ENCODE assay signal across 12 cellular contexts in the genomic region with DNA sequence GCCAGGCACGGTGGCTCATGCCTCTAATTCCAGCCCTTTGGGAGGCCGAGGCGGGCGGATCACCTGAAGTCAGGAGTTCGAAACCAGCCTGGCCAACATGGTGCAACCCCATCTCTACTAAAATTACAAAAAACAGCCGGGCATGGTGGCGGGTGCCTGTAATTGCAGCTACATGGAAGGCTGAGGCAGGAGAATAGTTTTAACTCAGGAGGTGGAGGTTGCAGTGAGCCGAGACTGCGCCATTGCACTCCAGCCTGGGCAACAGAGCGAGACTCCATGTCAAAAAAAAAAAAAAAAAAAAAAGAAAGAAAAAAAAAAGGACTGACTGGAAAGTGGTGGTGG. TPM values are rescaled to one million over a fixed set of nuclear protein-coding genes. Genes with fewer than 3 reads are reported as not detected.
DNase-seq lines count a peak whose midpoint lies in the region; ATAC-seq, FAIRE-seq and TF ChIP-seq lines count a peak whose summit lies in the region.
"Not testable (repeated sequence)": the region's sequence is repeated elsewhere in the genome, so short reads cannot be mapped to it uniquely, and the experiment has no call there.
"Had no signal": no experiment of that assay in that cellular context is flagged by ENCODE, and none has a peak within 500 bp of the region (broad histone marks: within the 10 kb centered on the region; RNA-seq: fewer than 3 reads in every experiment).

No MANE protein-coding gene starts in this region.

- H2AFZ ChIP-seq in HCT116 (ENCODE audit: low read depth, low read length, poor library complexity, severe bottlenecking); K562 (ENCODE audit: low read depth, low read length); trophoblast cell (ENCODE audit: insufficient read depth, low read length, poor library complexity): not testable (repeated sequence)

- not testable (repeated sequence) for H3K36me3 ChIP-seq in HCT116 (ENCODE audit: control insufficient read depth in 1 of 2, insufficient read depth in 2 of 2, low read length in 2 of 2); K562 (ENCODE audit: control insufficient read depth, insufficient read depth, low read length); endodermal cell (ENCODE audit: control insufficient read depth, insufficient read depth, low read length); cardiac muscle cell; trophoblast cell (ENCODE audit: control insufficient read depth in 1 of 2, insufficient read depth in 2 of 2, low read length in 2 of 2)

- H3K4me2 ChIP-seq in HCT116 (ENCODE audit: low read length); trophoblast cell (ENCODE audit: low read length): not testable (repeated sequence)
- peak overlapping the region; percentile 32; the same call in 1 of the 2 replicates for H3K4me2 ChIP-seq in K562 (ENCODE audit: insufficient read depth, low read length)

- not testable (repeated sequence) for H3K9ac ChIP-seq in HCT116 (ENCODE audit: low read length); K562 (ENCODE audit: insufficient read depth in 1 of 2, low read depth in 2 of 2, low read length in 2 of 2); endodermal cell (ENCODE audit: extremely low read depth, low read length, poor library complexity, severe bottlenecking); trophoblast cell (ENCODE audit: low read length)

- H3K27me3 Mint-ChIP-seq in endodermal cell (ENCODE audit: insufficient read depth): not testable (repeated sequence)

- H3K27ac ChIP-seq in 22Rv1; HCT116 (ENCODE audit: low read depth, low read length); K562 (ENCODE audit: extremely low read depth, low read depth, low read length); endodermal cell (ENCODE audit: low read depth, low read length); cardiac muscle cell; trophoblast cell (ENCODE audit: low read depth, low read length): not testable (repeated sequence)
- H3K27ac ChIP-seq in RWPE1: peak overlapping the region; percentile 36; the same call in 1 of the 2 replicates

- H3K4me1 Mint-ChIP-seq in endodermal cell: not testable (repeated sequence)

- BruUV-seq in HCT116 (replicated peaks; lab: Mats Ljungman, UMichigan); K562 (replicated peaks; lab: Mats Ljungman, UMichigan): not testable (repeated sequence)

- TF ChIP-seq CTCF in 22Rv1 (IDR thresholded peaks at IDR 0.05) (0 out of 2 replicates have a peak, but pooled peaks have one; percentile 1), endodermal cell (conservative IDR thresholded peaks at IDR 0.05) (peak; percentile 49), cardiac muscle cell (IDR thresholded peaks at IDR 0.05; ENCODE audit: low read depth, low read length) (peak; percentile 4)
- TF ChIP-seq CTCF in HCT116 (IDR thresholded peaks at IDR 0.05 in 2 of 3, conservative IDR thresholded peaks at IDR 0.05 in 1 of 3; ENCODE audit: borderline replicate concordance in 1 of 3, insufficient read depth in 1 of 3, low read depth in 2 of 3, low read length in 2 of 3); RWPE1 (conservative IDR thresholded peaks at IDR 0.05; ENCODE audit: low read depth); K562 (IDR thresholded peaks at IDR 0.05 in 2 of 3, conservative IDR thresholded peaks at IDR 0.05 in 1 of 3; ENCODE audit: insufficient read depth in 2 of 3, low read depth in 1 of 3, low read length in 3 of 3): not testable (repeated sequence)

- not testable (repeated sequence) for H3K18ac ChIP-seq in trophoblast cell (ENCODE audit: low read length)

- peaks cover 13% of the 10 kb centered on the region for H3K79me1 ChIP-seq in trophoblast cell (ENCODE audit: low read length)

- not testable (repeated sequence) for DNase-seq in HCT116 (ENCODE audit: low read depth, low spot score); RWPE1 (ENCODE audit: low spot score); K562 (ENCODE audit: extremely low read depth in 1 of 4, low spot score in 3 of 4); endodermal cell; cardiac muscle cell (ENCODE audit: low read depth in 1 of 2, low spot score in 1 of 2); trophoblast cell

- not testable (repeated sequence) for H3K79me2 ChIP-seq in HCT116 (ENCODE audit: insufficient read depth, low read length); K562 (ENCODE audit: control insufficient read depth, insufficient read depth, low read length); trophoblast cell (ENCODE audit: control insufficient read depth, insufficient read depth, low read length, poor library complexity)

- RAD21 ChIA-PET in HCT116 (lab: Charles Lee; ENCODE audit: low non-redundant PET in 1 of 2, low total read pairs in 2 of 2, uncharacterized antibody in 2 of 2, unreplicated experiment in 2 of 2): not testable (repeated sequence)

- H4K20me1 ChIP-seq in HCT116 (ENCODE audit: insufficient read depth); K562 (replicated peaks; ENCODE audit: control insufficient read depth, insufficient read depth, low read length): not testable (repeated sequence)

- not testable (repeated sequence) for H2BK5ac ChIP-seq in trophoblast cell (ENCODE audit: low read depth, low read length, poor library complexity)

- not testable (repeated sequence) for H3K27me3 ChIP-seq in HCT116 (ENCODE audit: insufficient read depth, low read length); endodermal cell (ENCODE audit: control insufficient read depth, insufficient read depth, low read length, poor library complexity, severe bottlenecking); cardiac muscle cell; trophoblast cell (ENCODE audit: insufficient read depth, low read length)
- peaks cover 51 to 66% of the 10 kb centered on the region in 2 experiments for H3K27me3 ChIP-seq in K562 (ENCODE audit: control insufficient read depth in 2 of 2, insufficient read depth in 2 of 2, low read length in 2 of 2)

- H3K14ac ChIP-seq in trophoblast cell (ENCODE audit: low read length): not testable (repeated sequence)

- FAIRE-seq in K562 (lab: Jason Lieb, UNC): not testable (repeated sequence)

- not testable (repeated sequence) for H3K9me3 Mint-ChIP-seq in endodermal cell

- H3K4me3 Mint-ChIP-seq in endodermal cell: not testable (repeated sequence)

- not testable (repeated sequence) for H4K12ac ChIP-seq in trophoblast cell (ENCODE audit: low read depth, low read length)

- H3K9me2 ChIP-seq in HCT116 (ENCODE audit: insufficient read depth): not testable (repeated sequence)

- not testable (repeated sequence) for TF ChIP-seq RAD21 in HCT116 (IDR thresholded peaks at IDR 0.05; ENCODE audit: low read depth); K562 (CRISPR knock-in tag; conservative IDR thresholded peaks at IDR 0.05 in 1 of 2, IDR thresholded peaks at IDR 0.05 in 1 of 2)

- H3K4me3 ChIP-seq in HCT116 (replicated peaks in 1 of 2; ENCODE audit: low read depth in 1 of 2, low read length in 2 of 2); K562; endodermal cell (ENCODE audit: low read length); cardiac muscle cell; trophoblast cell (ENCODE audit: low read depth, low read length): not testable (repeated sequence)

- CTCF ChIA-PET in HCT116 (lab: Charles Lee): interaction anchor here (1.4 kb wide), 1 partner anchor 9 kb away, joined by 4 read pairs; no protein-coding TSS in a partner anchor
- CTCF ChIA-PET in RWPE1 (lab: Yijun Ruan, JAX); K562 (lab: Yijun Ruan, JAX; ENCODE audit: low intra/inter-chr PET ratio): not testable (repeated sequence)

- H2BK120ac ChIP-seq in trophoblast cell (ENCODE audit: insufficient read depth, low read length, poor library complexity): not testable (repeated sequence)

- intact Hi-C loops in HCT116 (cut with micrococcal nuclease); K562 (cut with micrococcal nuclease): not testable (repeated sequence)

- H4K91ac ChIP-seq in trophoblast cell (ENCODE audit: low read depth, low read length): not testable (repeated sequence)

- H3K4me1 ChIP-seq in HCT116 (ENCODE audit: control insufficient read depth in 1 of 2, insufficient read depth in 2 of 2, low read length in 2 of 2); K562 (replicated peaks in 1 of 2; ENCODE audit: control insufficient read depth in 2 of 2, insufficient read depth in 2 of 2, low read length in 2 of 2); endodermal cell (ENCODE audit: control insufficient read depth, insufficient read depth, low read length); cardiac muscle cell (ENCODE audit: low read depth); trophoblast cell (ENCODE audit: control insufficient read depth in 1 of 2, insufficient read depth in 2 of 2, low read length in 2 of 2): not testable (repeated sequence)

- H3K27ac Mint-ChIP-seq in endodermal cell: not testable (repeated sequence)

- not testable (repeated sequence) for H3K4ac ChIP-seq in trophoblast cell (ENCODE audit: low read depth, low read length)

- in situ Hi-C loops in K562 (cut with MboI): not testable (repeated sequence)

- H4K8ac ChIP-seq in trophoblast cell (ENCODE audit: low read depth, low read length): not testable (repeated sequence)

- not testable (repeated sequence) for TF ChIP-seq EP300 in K562 (IDR thresholded peaks at IDR 0.05; ENCODE audit: low read length)

- not testable (repeated sequence) for H3K23ac ChIP-seq in trophoblast cell (ENCODE audit: low read length)

- not testable (repeated sequence) for H2AK5ac ChIP-seq in trophoblast cell (ENCODE audit: low read length)

- POLR2A ChIA-PET in HCT116 (lab: Charles Lee); RWPE1 (lab: Yijun Ruan, JAX; ENCODE audit: low non-redundant PET): not testable (repeated sequence)
- POLR2A ChIA-PET in K562 (lab: Yijun Ruan, JAX): interaction anchor here (1.4 kb wide), 1 partner anchor 20 kb away, joined by 4 read pairs; no protein-coding TSS in a partner anchor

- not testable (repeated sequence) for TF ChIP-seq POLR2A in HCT116 (IDR thresholded peaks at IDR 0.05; ENCODE audit: borderline replicate concordance, extremely low read depth, insufficient read depth, insufficient read length); K562 (conservative IDR thresholded peaks at IDR 0.05)

- H2BK12ac ChIP-seq in trophoblast cell (ENCODE audit: low read length): peak overlapping the region; percentile 9

- under 1% methylated on average over 10 of the region's 10 CpGs for WGBS in K562 (ENCODE audit: insufficient coverage, low coverage, missing lambda C conversion rate)
- WGBS in endodermal cell (ENCODE audit: insufficient coverage in 1 of 2, insufficient read length in 1 of 2), 2 experiments: 83 to 89% methylated on average over 4 to 10 of the region's 10 CpGs
- no CpG with 5 or more reads among the region's 10 CpGs for WGBS in trophoblast cell (ENCODE audit: extremely low coverage, insufficient coverage, insufficient read length)

- not testable (repeated sequence) for H3K36me3 Mint-ChIP-seq in endodermal cell (ENCODE audit: low read depth)

- peak; percentile 54; the same call in 1 of the 2 replicates for ATAC-seq in HCT116
- ATAC-seq in K562: peak; percentile 47

- H3K9me1 ChIP-seq in K562 (ENCODE audit: control insufficient read depth, insufficient read depth, low read length): not testable (repeated sequence)

- not testable (repeated sequence) for H3K9me3 ChIP-seq in HCT116 (ENCODE audit: control insufficient read depth in 1 of 2, insufficient read depth in 1 of 2, low read depth in 1 of 2, low read length in 2 of 2); K562 (replicated peaks; ENCODE audit: control insufficient read depth, insufficient read depth, low read depth, low read length); endodermal cell (ENCODE audit: control insufficient read depth, low read length); cardiac muscle cell (ENCODE audit: low read depth); trophoblast cell (ENCODE audit: insufficient read depth, low read depth, low read length)

RNA-seq across cellular contexts. Expression of a gene that starts 9.3 kb away (rescaled TPM):
- total RNA-seq in HCT116 (2021; ENCODE audit: unreplicated experiment): 0.30 TPM
- polyA plus RNA-seq in HCT116 (2012): 0.79 and 0.95 TPM in 2 replicates
- total RNA-seq in K562 (2011; cell fraction: chromatin; rRNA removed; ENCODE audit: low replicate concordance): 0.62 and 1.4 TPM in 2 replicates
- 0.39 and 0.50 TPM in 2 replicates for total RNA-seq in K562 (2011; cell fraction: nucleolus; rRNA removed)
- total RNA-seq in K562 (2011; cell fraction: nucleoplasm; rRNA removed): 0.88 and 1.2 TPM in 2 replicates
- 0.23 and 0.45 TPM in 2 replicates for total RNA-seq in K562 (2014; rRNA removed)
- total RNA-seq in K562 (2014; rRNA removed; fragmentation: Illumina TruSeq; extraction: Trizol): 0.22 and 0.51 TPM in 2 replicates
- total RNA-seq in K562 (2015; rRNA removed; fragmentation: Illumina TruSeq; extraction: Trizol): 0.19 and 0.36 TPM in 2 replicates
- 0.60 and 0.66 TPM in 2 replicates for total RNA-seq in K562 (2021)
- polyA plus RNA-seq in K562 (2011; rRNA removed): 0.11 and 0.60 TPM in 2 replicates
- 0.37 and 1.3 TPM in 2 replicates for polyA plus RNA-seq in K562 (2011; cell fraction: cytosol; rRNA removed)
- 0.17 and 1.1 TPM in 2 replicates for polyA plus RNA-seq in K562 (2011; cell fraction: nucleus; rRNA removed)
- polyA plus RNA-seq in K562 (2012): 0.90 and 1.9 TPM in 2 replicates
- 0.86 and 1.0 TPM in 2 replicates for polyA plus RNA-seq in K562 (2014; fragmentation: Illumina TruSeq; extraction: Trizol)
- polyA plus RNA-seq in K562 (2014; fragmentation: Nextera tagmentation; extraction: Ambion mirVana): under 1 TPM; 0.27 to 0.48 TPM
- 0.41 and 0.66 TPM in 2 replicates for polyA plus RNA-seq in K562 (2014; rRNA removed)
- 0.14 and 0.27 TPM in 2 replicates for polyA minus RNA-seq in K562 (2011; rRNA and poly(A)+ RNA removed)
- polyA minus RNA-seq in K562 (2011; cell fraction: cytosol; rRNA and poly(A)+ RNA removed): not detected in 2 replicates
- polyA minus RNA-seq in K562 (2011; cell fraction: nucleus; rRNA and poly(A)+ RNA removed): 0.44 TPM in 1 of 2 replicates, not detected in the other
- total RNA-seq in endodermal cell: 1 to 10 TPM; 1.8 to 3.2 TPM
- 2.7 TPM for polyA plus RNA-seq in endodermal cell (2013, experiment 1 of 2)
- 1.4 TPM for polyA plus RNA-seq in endodermal cell (2013, experiment 2 of 2)
- total RNA-seq in cardiac muscle cell: 0.12 and 0.25 TPM in 2 replicates
- 3.3 and 3.9 TPM in 2 replicates for polyA plus RNA-seq in cardiac muscle cell
- 437 and 491 TPM in 2 replicates for polyA plus RNA-seq in trophoblast cell (2013)
- total RNA-seq: CD4-positive, alpha-beta T cell; CD8-positive, alpha-beta memory T cell; GM12878 had no signal
- polyA plus RNA-seq: A549; CD14-positive monocyte; CD8-positive, alpha-beta memory T cell had no signal

RNA-seq across cellular contexts. Expression of a gene that starts 11.3 kb away (rescaled TPM):
- total RNA-seq in HCT116 (2021; ENCODE audit: unreplicated experiment): 0.59 TPM
- 0.61 TPM in 1 of 2 replicates, not detected in the other for polyA plus RNA-seq in HCT116 (2012)
- total RNA-seq in K562 (2011; cell fraction: chromatin; rRNA removed; ENCODE audit: low replicate concordance): not detected in 2 replicates
- total RNA-seq in K562 (2011; cell fraction: nucleolus; rRNA removed): not detected in 2 replicates
- total RNA-seq in K562 (2011; cell fraction: nucleoplasm; rRNA removed): not detected in 2 replicates
- not detected in 2 replicates for total RNA-seq in K562 (2014; rRNA removed)
- not detected in 2 replicates for total RNA-seq in K562 (2014; rRNA removed; fragmentation: Illumina TruSeq; extraction: Trizol)
- total RNA-seq in K562 (2015; rRNA removed; fragmentation: Illumina TruSeq; extraction: Trizol): not detected in 2 replicates
- not detected in 2 replicates for total RNA-seq in K562 (2021)
- polyA plus RNA-seq in K562 (2011; rRNA removed): not detected in 2 replicates
- polyA plus RNA-seq in K562 (2011; cell fraction: cytosol; rRNA removed): not detected in 2 replicates
- not detected in 2 replicates for polyA plus RNA-seq in K562 (2011; cell fraction: nucleus; rRNA removed)
- polyA plus RNA-seq in K562 (2012): 0.07 TPM in 1 of 2 replicates, not detected in the other
- polyA plus RNA-seq in K562 (2014; fragmentation: Illumina TruSeq; extraction: Trizol): not detected in 2 replicates
- not detected for polyA plus RNA-seq in K562 (2014; fragmentation: Nextera tagmentation; extraction: Ambion mirVana)
- polyA plus RNA-seq in K562 (2014; rRNA removed): not detected in 2 replicates
- not detected in 2 replicates for polyA minus RNA-seq in K562 (2011; rRNA and poly(A)+ RNA removed)
- polyA minus RNA-seq in K562 (2011; cell fraction: cytosol; rRNA and poly(A)+ RNA removed): not detected in 2 replicates
- polyA minus RNA-seq in K562 (2011; cell fraction: nucleus; rRNA and poly(A)+ RNA removed): not detected in 2 replicates
- total RNA-seq in endodermal cell: not detected
- polyA plus RNA-seq in endodermal cell (2013, experiment 1 of 2): not detected
- not detected for polyA plus RNA-seq in endodermal cell (2013, experiment 2 of 2)
- not detected in 2 replicates for total RNA-seq in cardiac muscle cell
- polyA plus RNA-seq in cardiac muscle cell: not detected in 2 replicates
- polyA plus RNA-seq in trophoblast cell (2013): 0.18 and 0.21 TPM in 2 replicates
- total RNA-seq: CD4-positive, alpha-beta T cell; CD8-positive, alpha-beta memory T cell; GM12878 had no signal
- polyA plus RNA-seq: A549; CD14-positive monocyte; CD8-positive, alpha-beta memory T cell; GM12878 had no signal
